ENCODE assay signal across 10 cellular contexts in genomic region chr6:2658788-2659187, GRCh38.
DNase-seq lines count a peak whose midpoint lies in the region; ATAC-seq and TF ChIP-seq lines count a peak whose summit lies in the region.
"Had no signal": no experiment of that assay in that cellular context is flagged by ENCODE, and none has a peak within 500 bp of the region (broad histone marks: within the 10 kb centered on the region; RNA-seq: fewer than 3 reads in every experiment).

No MANE protein-coding gene starts in this region.

- DNase-seq in GM13977 (ENCODE audit: low spot score) (peak; percentile 32), esophagus muscularis mucosa (ENCODE audit: extremely low spot score) (peak; percentile 88), NCI-H82 (lab: John Stamatoyannopoulos, UW) (no peak), NCI-H2196 (lab: John Stamatoyannopoulos, UW; ENCODE audit: unreplicated experiment) (no peak), NCI-H524 treated with DMSO at 0.1 percent for 48 hours (lab: John Stamatoyannopoulos, UW) (no peak)
- DNase-seq: NCI-H1417 had no signal

- H3K4me1 ChIP-seq in esophagus muscularis mucosa (peaks cover 0 to 5% (median 0%) of the 10 kb centered on the region in 4 donors), gastroesophageal sphincter (no peaks in the 10 kb centered on the region)

- TF ChIP-seq CTCF in GM13977 (IDR thresholded peaks at IDR 0.05; ENCODE audit: extremely low read depth, insufficient read depth, missing control alignments) (no peak), esophagus muscularis mucosa (IDR thresholded peaks at IDR 0.05) (no peak), gastroesophageal sphincter (IDR thresholded peaks at IDR 0.05) (no peak)

- TF ChIP-seq EP300 in esophagus muscularis mucosa (IDR thresholded peaks at IDR 0.05), result no peak
- TF ChIP-seq EP300 in gastroesophageal sphincter (IDR thresholded peaks at IDR 0.05), result no peak

- H3K27me3 ChIP-seq in esophagus muscularis mucosa, result no peaks in the 10 kb centered on the region
- no peaks in the 10 kb centered on the region for H3K27me3 ChIP-seq in gastroesophageal sphincter

- intact Hi-C loops in esophagus muscularis mucosa (cut with DNase I), result no loop called here

- no peaks in the 10 kb centered on the region for H3K36me3 ChIP-seq in esophagus muscularis mucosa
- H3K36me3 ChIP-seq in gastroesophageal sphincter, result no peaks in the 10 kb centered on the region

- TF ChIP-seq POLR2A in esophagus muscularis mucosa (IDR thresholded peaks at IDR 0.05; ENCODE audit: low read depth), result no peak
- no peak for TF ChIP-seq POLR2A in gastroesophageal sphincter (IDR thresholded peaks at IDR 0.05)

- 70% methylated on average over 5 of the region's 5 CpGs for WGBS in esophagus muscularis mucosa
- 67 to 68% methylated on average over 3 to 5 of the region's 5 CpGs for WGBS in gastroesophageal sphincter (ENCODE audit: low coverage in 1 of 2), 2 donors

- H3K9me3 ChIP-seq in esophagus muscularis mucosa (no peaks in the 10 kb centered on the region), gastroesophageal sphincter (no peaks in the 10 kb centered on the region)

- in situ Hi-C loops in GM13977 (cut with MboI; ENCODE audit: low pct_unique_long_range_greater_than_20kb, low sequenced_read_pairs, unreplicated experiment), result no loop called here

- H3K4me3 ChIP-seq in esophagus muscularis mucosa, result no peak overlapping the region
- no peak overlapping the region for H3K4me3 ChIP-seq in gastroesophageal sphincter
- H3K4me3 ChIP-seq: skin epidermis had no signal

- H3K27ac ChIP-seq in esophagus muscularis mucosa (replicated peaks in 1 of 4) (no peak overlapping the region), gastroesophageal sphincter (no peak overlapping the region)

- ATAC-seq in GM21717 (IDR thresholded peaks at IDR 0.05; ENCODE audit: unreplicated experiment) (peak; percentile 59), HG03558 (IDR thresholded peaks at IDR 0.05; ENCODE audit: extremely low read depth, unreplicated experiment) (peak; percentile 80), gastroesophageal sphincter (no peak)

Comparison
In these comparisons a context has a peak if more than half of its experiments do, and no peak if none do; other contexts are left out.
1. DNase-seq: peak in GM13977 (single experiment) and esophagus muscularis mucosa (single experiment); none in NCI-H82 (single experiment), NCI-H2196 (single experiment) and NCI-H524 treated with DMSO at 0.1 percent for 48 hours (single experiment).